ENCODE assay signal across 7 cellular contexts in the genomic region with DNA sequence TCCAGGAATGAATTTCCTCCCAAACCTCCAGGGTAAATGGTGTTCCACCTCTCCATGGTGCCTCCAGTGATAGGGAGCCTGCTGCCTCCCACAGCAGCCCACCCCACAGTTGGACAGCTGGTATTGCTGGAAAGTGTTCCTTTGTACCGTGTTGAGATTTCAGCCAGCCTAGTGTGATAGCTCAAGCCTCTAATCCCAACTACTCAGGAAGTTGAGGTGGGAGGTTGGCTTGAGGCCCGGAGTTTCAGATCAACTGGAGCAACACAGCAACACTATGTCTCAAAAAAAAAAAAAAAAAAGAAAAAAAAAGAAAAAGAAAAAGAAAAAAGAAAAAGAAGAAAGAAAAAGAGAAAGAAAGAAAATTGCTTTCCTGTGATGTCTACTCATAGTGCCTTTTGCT.
"Had no signal": no experiment of that assay in that cellular context is flagged by ENCODE, and none has a peak within 500 bp of the region (broad histone marks: within the 10 kb centered on the region; RNA-seq: fewer than 3 reads in every experiment).

No MANE protein-coding gene starts in this region.

- H3K4me3 ChIP-seq: GM23338, K562 had no signal

- H3K27ac ChIP-seq: HL-60 had no signal

- DNase-seq: H9, HCEC 1CT, IMR-90, KG1 had no signal
